ENCODE assay signal across 1 cellular context in the genomic region with DNA sequence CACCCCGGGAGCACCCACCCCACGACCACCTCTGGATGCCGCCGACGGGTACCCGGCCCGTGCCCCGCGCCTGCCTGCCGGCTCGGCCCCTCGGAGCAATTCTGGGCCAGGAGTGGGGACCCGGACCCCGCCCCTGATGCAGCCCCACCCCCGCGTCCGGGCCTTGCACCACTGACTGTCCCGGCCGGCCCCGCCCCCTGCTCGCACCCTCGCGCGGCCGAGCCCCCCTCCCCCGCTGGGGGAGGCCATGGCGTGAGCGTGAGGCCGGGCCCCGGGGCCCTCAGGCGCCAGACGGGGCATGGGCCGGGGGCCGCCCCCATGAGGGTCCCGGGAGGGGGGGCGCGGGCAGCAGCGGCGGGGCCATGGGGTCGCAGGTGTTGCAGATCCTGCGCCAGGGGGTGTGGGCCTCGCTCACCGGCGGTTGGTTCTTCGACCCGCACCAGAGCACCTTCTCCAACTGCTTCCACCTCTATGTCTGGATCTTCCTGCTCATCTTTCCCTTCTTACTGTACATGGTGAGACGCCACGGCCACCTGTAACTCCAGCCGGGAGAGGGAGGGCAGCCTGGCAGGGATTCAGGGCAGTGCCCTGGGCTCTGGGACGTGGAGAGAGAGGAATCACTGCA.
A peak's percentile ranks its signal among the peaks of the same experiment; 100 is the strongest.
TF ChIP-seq lines count a peak whose summit lies in the region.

No MANE protein-coding gene starts in this region.

TF ChIP-seq in HepG2, 621 proteins besides CTCF, POLR2A, EP300 and RAD21 (continued from another document and continues in another):
- no peak for TF ChIP-seq KDM5B (CRISPR knock-in tag; IDR thresholded peaks at IDR 0.05; ENCODE audit: borderline replicate concordance)
- 0 out of 2 replicates have a peak, but pooled peaks have one; percentile 20 for TF ChIP-seq TERF1 (CRISPR knock-in tag; IDR thresholded peaks at IDR 0.05)
- TF ChIP-seq, protein P1, sequence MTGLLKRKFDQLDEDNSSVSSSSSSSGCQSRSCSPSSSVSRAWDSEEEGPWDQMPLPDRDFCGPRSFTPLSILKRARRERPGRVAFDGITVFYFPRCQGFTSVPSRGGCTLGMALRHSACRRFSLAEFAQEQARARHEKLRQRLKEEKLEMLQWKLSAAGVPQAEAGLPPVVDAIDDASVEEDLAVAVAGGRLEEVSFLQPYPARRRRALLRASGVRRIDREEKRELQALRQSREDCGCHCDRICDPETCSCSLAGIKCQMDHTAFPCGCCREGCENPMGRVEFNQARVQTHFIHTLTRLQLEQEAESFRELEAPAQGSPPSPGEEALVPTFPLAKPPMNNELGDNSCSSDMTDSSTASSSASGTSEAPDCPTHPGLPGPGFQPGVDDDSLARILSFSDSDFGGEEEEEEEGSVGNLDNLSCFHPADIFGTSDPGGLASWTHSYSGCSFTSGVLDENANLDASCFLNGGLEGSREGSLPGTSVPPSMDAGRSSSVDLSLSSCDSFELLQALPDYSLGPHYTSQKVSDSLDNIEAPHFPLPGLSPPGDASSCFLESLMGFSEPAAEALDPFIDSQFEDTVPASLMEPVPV (CRISPR knock-in tag; IDR thresholded peaks at IDR 0.05) = 0 out of 2 replicates have a peak, but pooled peaks have one; percentile 40
- TF ChIP-seq ZNF180 (CRISPR knock-in tag; IDR thresholded peaks at IDR 0.05; ENCODE audit: borderline replicate concordance, low read depth) = no peak
- no peak for TF ChIP-seq FOXM1 (CRISPR knock-in tag; IDR thresholded peaks at IDR 0.05)
- no peak for TF ChIP-seq ZNF674 (CRISPR knock-in tag; IDR thresholded peaks at IDR 0.05; ENCODE audit: low read depth)
- no peak for TF ChIP-seq ADNP (CRISPR knock-in tag; IDR thresholded peaks at IDR 0.05)
- TF ChIP-seq, protein P2, sequence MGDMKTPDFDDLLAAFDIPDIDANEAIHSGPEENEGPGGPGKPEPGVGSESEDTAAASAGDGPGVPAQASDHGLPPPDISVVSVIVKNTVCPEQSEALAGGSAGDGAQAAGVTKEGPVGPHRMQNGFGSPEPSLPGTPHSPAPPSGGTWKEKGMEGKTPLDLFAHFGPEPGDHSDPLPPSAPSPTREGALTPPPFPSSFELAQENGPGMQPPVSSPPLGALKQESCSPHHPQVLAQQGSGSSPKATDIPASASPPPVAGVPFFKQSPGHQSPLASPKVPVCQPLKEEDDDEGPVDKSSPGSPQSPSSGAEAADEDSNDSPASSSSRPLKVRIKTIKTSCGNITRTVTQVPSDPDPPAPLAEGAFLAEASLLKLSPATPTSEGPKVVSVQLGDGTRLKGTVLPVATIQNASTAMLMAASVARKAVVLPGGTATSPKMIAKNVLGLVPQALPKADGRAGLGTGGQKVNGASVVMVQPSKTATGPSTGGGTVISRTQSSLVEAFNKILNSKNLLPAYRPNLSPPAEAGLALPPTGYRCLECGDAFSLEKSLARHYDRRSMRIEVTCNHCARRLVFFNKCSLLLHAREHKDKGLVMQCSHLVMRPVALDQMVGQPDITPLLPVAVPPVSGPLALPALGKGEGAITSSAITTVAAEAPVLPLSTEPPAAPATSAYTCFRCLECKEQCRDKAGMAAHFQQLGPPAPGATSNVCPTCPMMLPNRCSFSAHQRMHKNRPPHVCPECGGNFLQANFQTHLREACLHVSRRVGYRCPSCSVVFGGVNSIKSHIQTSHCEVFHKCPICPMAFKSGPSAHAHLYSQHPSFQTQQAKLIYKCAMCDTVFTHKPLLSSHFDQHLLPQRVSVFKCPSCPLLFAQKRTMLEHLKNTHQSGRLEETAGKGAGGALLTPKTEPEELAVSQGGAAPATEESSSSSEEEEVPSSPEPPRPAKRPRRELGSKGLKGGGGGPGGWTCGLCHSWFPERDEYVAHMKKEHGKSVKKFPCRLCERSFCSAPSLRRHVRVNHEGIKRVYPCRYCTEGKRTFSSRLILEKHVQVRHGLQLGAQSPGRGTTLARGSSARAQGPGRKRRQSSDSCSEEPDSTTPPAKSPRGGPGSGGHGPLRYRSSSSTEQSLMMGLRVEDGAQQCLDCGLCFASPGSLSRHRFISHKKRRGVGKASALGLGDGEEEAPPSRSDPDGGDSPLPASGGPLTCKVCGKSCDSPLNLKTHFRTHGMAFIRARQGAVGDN (CRISPR knock-in tag; IDR thresholded peaks at IDR 0.05) = peak; percentile 8; the same call in 1 of the 2 replicates
- TF ChIP-seq ZNF34 (CRISPR knock-in tag; IDR thresholded peaks at IDR 0.05; ENCODE audit: borderline replicate concordance) = no peak
- TF ChIP-seq ZNF746 (CRISPR knock-in tag; IDR thresholded peaks at IDR 0.05) = no peak
- peak; percentile 42; the same call in 1 of the 2 replicates for TF ChIP-seq NR0B2 (CRISPR knock-in tag; IDR thresholded peaks at IDR 0.05)
- TF ChIP-seq, protein P3, sequence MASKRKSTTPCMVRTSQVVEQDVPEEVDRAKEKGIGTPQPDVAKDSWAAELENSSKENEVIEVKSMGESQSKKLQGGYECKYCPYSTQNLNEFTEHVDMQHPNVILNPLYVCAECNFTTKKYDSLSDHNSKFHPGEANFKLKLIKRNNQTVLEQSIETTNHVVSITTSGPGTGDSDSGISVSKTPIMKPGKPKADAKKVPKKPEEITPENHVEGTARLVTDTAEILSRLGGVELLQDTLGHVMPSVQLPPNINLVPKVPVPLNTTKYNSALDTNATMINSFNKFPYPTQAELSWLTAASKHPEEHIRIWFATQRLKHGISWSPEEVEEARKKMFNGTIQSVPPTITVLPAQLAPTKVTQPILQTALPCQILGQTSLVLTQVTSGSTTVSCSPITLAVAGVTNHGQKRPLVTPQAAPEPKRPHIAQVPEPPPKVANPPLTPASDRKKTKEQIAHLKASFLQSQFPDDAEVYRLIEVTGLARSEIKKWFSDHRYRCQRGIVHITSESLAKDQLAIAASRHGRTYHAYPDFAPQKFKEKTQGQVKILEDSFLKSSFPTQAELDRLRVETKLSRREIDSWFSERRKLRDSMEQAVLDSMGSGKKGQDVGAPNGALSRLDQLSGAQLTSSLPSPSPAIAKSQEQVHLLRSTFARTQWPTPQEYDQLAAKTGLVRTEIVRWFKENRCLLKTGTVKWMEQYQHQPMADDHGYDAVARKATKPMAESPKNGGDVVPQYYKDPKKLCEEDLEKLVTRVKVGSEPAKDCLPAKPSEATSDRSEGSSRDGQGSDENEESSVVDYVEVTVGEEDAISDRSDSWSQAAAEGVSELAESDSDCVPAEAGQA (IDR thresholded peaks at IDR 0.05; ENCODE audit: low read depth) = no peak
- TF ChIP-seq, protein P3 (CRISPR knock-in tag; IDR thresholded peaks at IDR 0.05; ENCODE audit: borderline replicate concordance) = no peak
- TF ChIP-seq ZFY (CRISPR knock-in tag; IDR thresholded peaks at IDR 0.05) = peak; percentile 58; the same call in 1 of the 2 replicates
- TF ChIP-seq AFF4 (CRISPR knock-in tag; IDR thresholded peaks at IDR 0.05) = no peak
- TF ChIP-seq HOXA5 (CRISPR knock-in tag; IDR thresholded peaks at IDR 0.05) = no peak
- no peak for TF ChIP-seq PRPF4 (IDR thresholded peaks at IDR 0.05; ENCODE audit: low read depth, low read length, poor library complexity, severe bottlenecking)
- no peak for TF ChIP-seq ZNF101 (CRISPR knock-in tag; IDR thresholded peaks at IDR 0.05; ENCODE audit: borderline replicate concordance, low read depth)
- no peak for TF ChIP-seq PHF20 (CRISPR knock-in tag; IDR thresholded peaks at IDR 0.05)
- no peak for TF ChIP-seq BCL3 (CRISPR knock-in tag; IDR thresholded peaks at IDR 0.05)
- TF ChIP-seq ZFP90 (CRISPR knock-in tag; IDR thresholded peaks at IDR 0.05; ENCODE audit: borderline replicate concordance) = no peak
- 0 out of 2 replicates have a peak, but pooled peaks have one; percentile 52 for TF ChIP-seq ZNF709 (CRISPR knock-in tag; IDR thresholded peaks at IDR 0.05)
- peak; percentile 13; the same call in 1 of the 2 replicates for TF ChIP-seq JUND (CRISPR knock-in tag; IDR thresholded peaks at IDR 0.05)
- no peak for TF ChIP-seq SMC3 (IDR thresholded peaks at IDR 0.05; ENCODE audit: low read length)
- TF ChIP-seq ZBTB33 (CRISPR knock-in tag; IDR thresholded peaks at IDR 0.05) = peak; percentile 11; the same call in 1 of the 2 replicates
- TF ChIP-seq ZNF33A (CRISPR knock-in tag; IDR thresholded peaks at IDR 0.05; ENCODE audit: borderline replicate concordance) = no peak
- TF ChIP-seq TFAP4 (IDR thresholded peaks at IDR 0.05; ENCODE audit: borderline replicate concordance, low read depth) = no peak
- TF ChIP-seq PHF5A (CRISPR knock-in tag; IDR thresholded peaks at IDR 0.05; ENCODE audit: low read depth, unreplicated experiment) = no peak
